In the genomic region with DNA sequence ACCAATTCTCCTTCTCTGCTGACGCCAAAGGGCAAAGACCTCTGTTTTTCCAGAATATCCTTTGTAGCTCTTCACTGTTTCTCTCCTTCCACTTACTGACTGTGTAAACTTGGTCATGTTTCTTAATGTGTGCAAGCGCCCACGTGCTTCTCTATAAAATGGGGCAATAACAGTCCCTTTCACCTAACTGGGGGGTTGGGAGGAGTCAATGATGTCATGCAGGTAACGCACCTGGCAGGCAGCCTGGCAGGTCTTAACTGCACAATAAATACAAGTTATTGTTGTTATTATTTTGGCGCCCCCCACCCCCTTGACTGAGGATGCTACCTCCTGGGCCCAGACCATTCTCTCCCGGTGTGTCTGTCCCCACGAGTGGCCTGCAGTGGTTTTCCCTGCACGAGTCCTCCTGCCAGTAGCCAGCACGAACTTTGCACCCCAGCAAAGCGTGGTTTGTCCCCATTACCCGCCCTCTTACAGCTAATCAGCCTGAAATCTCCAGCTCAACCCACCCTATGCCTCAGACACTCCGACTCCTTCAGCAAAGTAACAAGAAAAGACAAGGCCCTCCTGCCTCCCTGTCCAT, we compare ENCODE assay signal across 1 cellular context.
A peak's percentile ranks its signal among the peaks of the same experiment; 100 is the strongest.
TF ChIP-seq lines count a peak whose summit lies in the region.

No MANE protein-coding gene starts in this region.

TF ChIP-seq in HepG2, 621 proteins besides CTCF, POLR2A, EP300 and RAD21:
- TF ChIP-seq ATF7 (IDR thresholded peaks at IDR 0.05) (peak; percentile 37; the same call in 1 of the 2 replicates), ATF7 (CRISPR knock-in tag; IDR thresholded peaks at IDR 0.05) (no peak), TBX3 (IDR thresholded peaks at IDR 0.05; ENCODE audit: borderline replicate concordance) (no peak), HNF4A (CRISPR knock-in tag; IDR thresholded peaks at IDR 0.05) (0 out of 2 replicates have a peak, but pooled peaks have one; percentile 13), RELA (CRISPR knock-in tag; IDR thresholded peaks at IDR 0.05) (no peak), ZNF629 (CRISPR knock-in tag; conservative IDR thresholded peaks at IDR 0.05) (0 out of 2 replicates have a peak, but pooled peaks have one; percentile 14)
